ENCODE assay signal across 16 cellular contexts in the genomic region with DNA sequence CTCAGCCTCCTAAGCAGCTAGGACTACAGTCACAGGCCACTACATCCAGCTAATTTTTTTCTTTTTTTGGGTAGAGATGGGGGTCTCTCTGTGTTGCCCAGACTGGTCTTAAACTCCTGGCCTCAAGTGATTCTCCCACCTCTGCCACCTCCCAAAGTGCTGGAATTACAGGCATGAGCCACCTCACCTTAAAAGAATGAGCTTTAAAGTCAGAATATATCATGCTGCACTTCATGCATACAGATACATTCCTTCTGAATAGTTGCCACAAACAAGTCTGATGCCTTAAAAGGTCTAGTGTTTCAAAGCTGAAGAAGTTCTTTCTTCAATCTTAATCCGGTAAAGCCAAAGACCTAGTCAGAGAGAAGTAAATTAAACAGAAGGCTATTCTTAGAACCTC. TPM values are rescaled to one million over a fixed set of nuclear protein-coding genes. Genes with fewer than 3 reads are reported as not detected.
DNase-seq lines count a peak whose midpoint lies in the region; ATAC-seq, FAIRE-seq and TF ChIP-seq lines count a peak whose summit lies in the region.
"Had no signal": no experiment of that assay in that cellular context is flagged by ENCODE, and none has a peak within 500 bp of the region (broad histone marks: within the 10 kb centered on the region; RNA-seq: fewer than 3 reads in every experiment).

No MANE protein-coding gene starts in this region.

- ATAC-seq in mucosa of descending colon = no peak
- ATAC-seq in GM21825 (IDR thresholded peaks at IDR 0.05; ENCODE audit: unreplicated experiment) = no peak
- ATAC-seq: stimulated activated naive CD8-positive, alpha-beta T cell treated with anti-CD3 and anti-CD28 coated beads, Interleukin-15, amount 100 ng/mL, for 72 hours had no signal

- H3K27me3 Mint-ChIP-seq in chondrocyte (ENCODE audit: low read depth) = no peaks in the 10 kb centered on the region
- H3K27me3 Mint-ChIP-seq: activated CD4-positive, alpha-beta memory T cell treated with anti-CD3 and anti-CD28 coated beads, Interleukin-2, amount 10 ng/mL, durations not matched to agents 7 days and 5 days; naive B cell; progenitor cell of endocrine pancreas; stimulated activated naive CD8-positive, alpha-beta T cell treated with anti-CD3 and anti-CD28 coated beads, Interleukin-15, amount 100 ng/mL, for 72 hours had no signal

- peaks cover 16% of the 10 kb centered on the region for H3K4me1 Mint-ChIP-seq in chondrocyte (ENCODE audit: low read depth)
- H3K4me1 Mint-ChIP-seq: activated CD4-positive, alpha-beta memory T cell treated with anti-CD3 and anti-CD28 coated beads, Interleukin-2, amount 10 ng/mL, durations not matched to agents 7 days and 5 days; stimulated activated naive CD8-positive, alpha-beta T cell treated with anti-CD3 and anti-CD28 coated beads, Interleukin-15, amount 100 ng/mL, for 72 hours had no signal

- no peaks in the 10 kb centered on the region for H3K36me3 ChIP-seq in mucosa of descending colon (ENCODE audit: low read depth)

- in situ Hi-C loops in GM13976 (cut with MboI; ENCODE audit: low sequenced_read_pairs, unreplicated experiment) = no loop called here

- peak; percentile 34 for DNase-seq in AG20443 (ENCODE audit: low spot score)
- peak; percentile 39 for DNase-seq in RCC 7860 (ENCODE audit: low spot score)
- DNase-seq in chondrocyte (ENCODE audit: low spot score) = no peak
- peak; percentile 79 for DNase-seq in kidney tubule cell (ENCODE audit: low spot score)
- no peak for DNase-seq in GM13976 (ENCODE audit: low spot score)
- DNase-seq in mucosa of descending colon = no peak
- DNase-seq in DMS153 treated with DMSO at 0.1 percent for 48 hours (lab: John Stamatoyannopoulos, UW; ENCODE audit: unreplicated experiment) = no peak
- DNase-seq: activated CD4-positive, alpha-beta memory T cell treated with anti-CD3 and anti-CD28 coated beads, Interleukin-2, amount 10 ng/mL, durations not matched to agents 7 days and 5 days; dermis blood vessel endothelial cell; naive B cell; NCI-H1436 treated with DMSO at 0.1 percent for 48 hours; stimulated activated CD4-positive, alpha-beta T cell treated with anti-CD3 and anti-CD28 coated beads, Interleukin-12 subunit alpha, Interleukin-12 subunit beta, amount 100 ng/mL, for 4 hours; stimulated activated naive CD8-positive, alpha-beta T cell treated with anti-CD3 and anti-CD28 coated beads, Interleukin-15, amount 100 ng/mL, for 72 hours had no signal

- intact Hi-C loops in mucosa of descending colon (cut with DNase I, micrococcal nuclease) = no loop called here

- no peak overlapping the region for H3K4me3 ChIP-seq in mucosa of descending colon
- H3K4me3 ChIP-seq: adrenal gland had no signal

- no peaks in the 10 kb centered on the region for H3K4me1 ChIP-seq in mucosa of descending colon (ENCODE audit: low read depth)

- no peak overlapping the region for H3K4me3 Mint-ChIP-seq in chondrocyte (ENCODE audit: unreplicated experiment)
- H3K4me3 Mint-ChIP-seq: activated CD4-positive, alpha-beta memory T cell treated with anti-CD3 and anti-CD28 coated beads, Interleukin-2, amount 10 ng/mL, durations not matched to agents 7 days and 5 days; naive B cell; stimulated activated naive CD8-positive, alpha-beta T cell treated with anti-CD3 and anti-CD28 coated beads, Interleukin-15, amount 100 ng/mL, for 72 hours had no signal

- peak overlapping the region; percentile 49 for H3K27ac Mint-ChIP-seq in chondrocyte (ENCODE audit: unreplicated experiment)
- H3K27ac Mint-ChIP-seq: activated CD4-positive, alpha-beta memory T cell treated with anti-CD3 and anti-CD28 coated beads, Interleukin-2, amount 10 ng/mL, durations not matched to agents 7 days and 5 days; naive B cell; stimulated activated naive CD8-positive, alpha-beta T cell treated with anti-CD3 and anti-CD28 coated beads, Interleukin-15, amount 100 ng/mL, for 72 hours had no signal

- FAIRE-seq in RCC 7860 (lab: Jason Lieb, UNC) = no peak

- TF ChIP-seq CTCF in chondrocyte (IDR thresholded peaks at IDR 0.05) = no peak
- TF ChIP-seq CTCF in GM13976 (IDR thresholded peaks at IDR 0.05; ENCODE audit: borderline replicate concordance, control extremely low read depth, extremely low read depth, insufficient read depth, missing control alignments) = no peak
- TF ChIP-seq CTCF in mucosa of descending colon (IDR thresholded peaks at IDR 0.05) = no peak

- peaks cover 3% of the 10 kb centered on the region for H3K36me3 Mint-ChIP-seq in chondrocyte (ENCODE audit: low read depth)
- H3K36me3 Mint-ChIP-seq: naive B cell had no signal

- no peaks in the 10 kb centered on the region for H3K9me3 Mint-ChIP-seq in chondrocyte (ENCODE audit: low read depth)
- H3K9me3 Mint-ChIP-seq: activated CD4-positive, alpha-beta memory T cell treated with anti-CD3 and anti-CD28 coated beads, Interleukin-2, amount 10 ng/mL, durations not matched to agents 7 days and 5 days; naive B cell; stimulated activated naive CD8-positive, alpha-beta T cell treated with anti-CD3 and anti-CD28 coated beads, Interleukin-15, amount 100 ng/mL, for 72 hours had no signal

- no peaks in the 10 kb centered on the region for H3K9me3 ChIP-seq in mucosa of descending colon
- H3K9me3 ChIP-seq: adrenal gland had no signal

RNA-seq across cellular contexts. Expression of a gene that starts 23.8 kb away (rescaled TPM):
- 8.5 to 12.3 TPM (median 12.0 TPM) in 3 replicates for total RNA-seq in chondrocyte
- 1 to 10 TPM; 5.3 to 9.9 (median 5.9) TPM for total RNA-seq in mucosa of descending colon

RNA-seq across cellular contexts. Expression of a gene that starts 48.4 kb away (rescaled TPM):
- 14.4 to 17.7 TPM (median 16.1 TPM) in 3 replicates for total RNA-seq in chondrocyte
- 10 to 100 TPM in 1 of 3 donors, 1 to 10 TPM in 2; 5.3 to 13.3 (median 9.0) TPM for total RNA-seq in mucosa of descending colon

Comparison
In these comparisons a context has a peak if more than half of its experiments do, and no peak if none do; other contexts are left out.
1. DNase-seq: peak in AG20443 (single experiment), RCC 7860 (single experiment) and kidney tubule cell (single experiment); none in chondrocyte (single experiment), GM13976 (single experiment), mucosa of descending colon (0 of 3) and DMS153 treated with DMSO at 0.1 percent for 48 hours (single experiment).